Comparison of ENCODE assay signal across 8 cellular contexts in genomic region chr3:178170698-178171535, GRCh38.
A peak's percentile ranks its signal among the peaks of the same experiment; 100 is the strongest.
DNase-seq lines count a peak whose midpoint lies in the region; FAIRE-seq and TF ChIP-seq lines count a peak whose summit lies in the region.

No MANE protein-coding gene starts in this region.

- H3K79me2 ChIP-seq in ACC112 (ENCODE audit: control insufficient read depth, insufficient read depth, low read length, unreplicated experiment) = no peaks in the 10 kb centered on the region
- no peaks in the 10 kb centered on the region for H3K79me2 ChIP-seq in keratinocyte (ENCODE audit: control insufficient read depth, insufficient read depth, low read length)

- H3K4me3 ChIP-seq in ACC112 (ENCODE audit: low read depth, low read length) (peak overlapping the region; percentile 8; the same call in 1 of the 2 replicates), astrocyte of the cerebellum (ENCODE audit: low read depth, low read length) (no peak overlapping the region), keratinocyte (ENCODE audit: control insufficient read depth in 2 of 3, extremely low read depth in 1 of 3, insufficient read depth in 2 of 3, low read depth in 1 of 3, low read length in 3 of 3) (no peak overlapping the region), HAP-1 (no peak overlapping the region)

- H3K9me1 ChIP-seq in keratinocyte (ENCODE audit: control insufficient read depth, extremely low read depth, insufficient read depth, low read length) = no peaks in the 10 kb centered on the region

- H3K4me2 ChIP-seq in keratinocyte (ENCODE audit: control insufficient read depth, extremely low read depth, insufficient read depth, low read depth, low read length) = peak overlapping the region; percentile 28

- H4K20me1 ChIP-seq in keratinocyte (ENCODE audit: control insufficient read depth, extremely low read depth, insufficient read depth, low read length) = no peaks in the 10 kb centered on the region

- H3K36me3 ChIP-seq in ACC112 (ENCODE audit: insufficient read depth, low read length) (no peaks in the 10 kb centered on the region), keratinocyte (ENCODE audit: control insufficient read depth in 2 of 2, extremely low read depth in 1 of 2, insufficient read depth in 2 of 2, low read length in 2 of 2) (no peaks in the 10 kb centered on the region), HAP-1 (replicated peaks) (no peaks in the 10 kb centered on the region)

- no peak overlapping the region for H3K9ac ChIP-seq in keratinocyte (ENCODE audit: control insufficient read depth, extremely low read depth, insufficient read depth, low read length)

- TF ChIP-seq CTCF in astrocyte of the cerebellum (IDR thresholded peaks at IDR 0.05; ENCODE audit: low read depth, low read length, missing control alignments) = no peak
- TF ChIP-seq CTCF in keratinocyte (optimal IDR thresholded peaks at IDR 0.05 in 1 of 3, IDR thresholded peaks at IDR 0.05 in 1 of 3, conservative IDR thresholded peaks at IDR 0.05 in 1 of 3; ENCODE audit: extremely low read depth in 1 of 3, insufficient read depth in 2 of 3, low read length in 3 of 3) = no peak

- FAIRE-seq in keratinocyte (lab: Jason Lieb, UNC) = peak; percentile 90

- DNase-seq in KBM-7 (peak; percentile 90), astrocyte of the cerebellum (ENCODE audit: low read depth) (peak; percentile 76), keratinocyte (ENCODE audit: low read depth, low spot score) (peak; percentile 33), GM19240 (ENCODE audit: insufficient read length, low spot score) (no peak), HAP-1 (ENCODE audit: low spot score in 2 of 2) (no peak), NCI-H2196 treated with DMSO at 0.1 percent for 48 hours (lab: John Stamatoyannopoulos, UW; ENCODE audit: unreplicated experiment) (no peak)
- DNase-seq in stimulated activated CD4-positive, alpha-beta T cell treated with anti-CD3 and anti-CD28 coated beads, Interleukin-2, amount 100 ng/mL, for 24 hours = no peak

- H3K27me3 ChIP-seq in ACC112 (ENCODE audit: insufficient read depth, low read length) (no peaks in the 10 kb centered on the region), keratinocyte (ENCODE audit: control insufficient read depth, extremely low read depth, insufficient read depth, low read length) (no peaks in the 10 kb centered on the region), HAP-1 (ENCODE audit: low read depth) (no peaks in the 10 kb centered on the region)

- H3K4me1 ChIP-seq in ACC112 (ENCODE audit: control insufficient read depth, insufficient read depth, low read length, unreplicated experiment) = peaks cover 53% of the 10 kb centered on the region
- peaks cover 11% of the 10 kb centered on the region for H3K4me1 ChIP-seq in keratinocyte (ENCODE audit: control insufficient read depth, extremely low read depth, insufficient read depth, low read length)
- H3K4me1 ChIP-seq in HAP-1 = no peaks in the 10 kb centered on the region

- dilution Hi-C loops in keratinocyte (cut with MboI; ENCODE audit: extremely low pct_ligation_motif_present, low sequenced_read_pairs) = no loop called here

- H3K27ac ChIP-seq in ACC112 (ENCODE audit: low read depth, low read length) = peak overlapping the region; percentile 91
- no peak overlapping the region for H3K27ac ChIP-seq in keratinocyte (ENCODE audit: control insufficient read depth, insufficient read depth, low read length)

- H3K9me3 ChIP-seq in keratinocyte (ENCODE audit: control insufficient read depth, low read depth, low read length) (no peaks in the 10 kb centered on the region), HAP-1 (no peaks in the 10 kb centered on the region)

- in situ Hi-C loops in KBM-7 (cut with MboI; ENCODE audit: low pct_unique_long_range_greater_than_20kb, low sequenced_read_pairs) (no loop called here), astrocyte of the cerebellum (cut with HindIII; ENCODE audit: low sequenced_read_pairs) (no loop called here), HAP-1 (cut with MboI; ENCODE audit: low sequenced_read_pairs) (no loop called here)

- H2AFZ ChIP-seq in ACC112 (ENCODE audit: low read length, unreplicated experiment) (no peak overlapping the region), keratinocyte (ENCODE audit: control insufficient read depth, low read length) (no peak overlapping the region)

Comparison
In these comparisons a context has a peak if more than half of its experiments do, and no peak if none do; other contexts are left out.
1. DNase-seq: peak in KBM-7 (single experiment), astrocyte of the cerebellum (single experiment) and keratinocyte (single experiment); none in GM19240 (single experiment), HAP-1 (0 of 2), stimulated activated CD4-positive, alpha-beta T cell treated with anti-CD3 and anti-CD28 coated beads, Interleukin-2, amount 100 ng/mL, for 24 hours (0 of 2) and NCI-H2196 treated with DMSO at 0.1 percent for 48 hours (single experiment).